ENCODE assay signal across 2 cellular contexts in genomic region chr2:105143094-105143466, GRCh38.
TF ChIP-seq lines count a peak whose summit lies in the region.

No MANE protein-coding gene starts in this region.

TF ChIP-seq in SK-N-SH, 30 proteins besides CTCF, POLR2A, EP300 and RAD21 (continued from another document):
- TF ChIP-seq POLR2AphosphoS5 (IDR thresholded peaks at IDR 0.05; ENCODE audit: low read depth, low read length) (no peak), RXRA (IDR thresholded peaks at IDR 0.05; ENCODE audit: borderline replicate concordance, low read depth) (no peak), EZH2phosphoT487 (IDR thresholded peaks at IDR 0.05; ENCODE audit: borderline replicate concordance, low read depth) (no peak)
TF ChIP-seq in SK-N-SH: peak in this region for 0.

TF ChIP-seq in SK-N-SH treated with all-trans-retinoic acid at 6 μM for 48 hours, 23 proteins besides CTCF, POLR2A, EP300 and RAD21 (continued from another document):
- TF ChIP-seq TSHZ2 (CRISPR knock-in tag; IDR thresholded peaks at IDR 0.05) (no peak), OSR1 (CRISPR knock-in tag; IDR thresholded peaks at IDR 0.05) (no peak), ZFP3 (CRISPR knock-in tag; IDR thresholded peaks at IDR 0.05) (no peak), TOX (CRISPR knock-in tag; IDR thresholded peaks at IDR 0.05; ENCODE audit: borderline replicate concordance) (no peak), SNAI2 (CRISPR knock-in tag; IDR thresholded peaks at IDR 0.05) (no peak), POU6F1 (CRISPR knock-in tag; IDR thresholded peaks at IDR 0.05; ENCODE audit: borderline replicate concordance, low read depth) (no peak), ZNF565 (CRISPR knock-in tag; conservative IDR thresholded peaks at IDR 0.05; ENCODE audit: low read depth) (no peak), TCF4 (CRISPR knock-in tag; IDR thresholded peaks at IDR 0.05; ENCODE audit: borderline replicate concordance) (no peak), ARNTL (CRISPR knock-in tag; IDR thresholded peaks at IDR 0.05; ENCODE audit: borderline replicate concordance, low read depth) (no peak), RARB (CRISPR knock-in tag; IDR thresholded peaks at IDR 0.05) (no peak), CSDC2 (CRISPR knock-in tag; IDR thresholded peaks at IDR 0.05) (no peak), PATZ1 (CRISPR knock-in tag; IDR thresholded peaks at IDR 0.05; ENCODE audit: borderline replicate concordance) (no peak), ESRRG (CRISPR knock-in tag; IDR thresholded peaks at IDR 0.05) (no peak)
